In the genomic region with DNA sequence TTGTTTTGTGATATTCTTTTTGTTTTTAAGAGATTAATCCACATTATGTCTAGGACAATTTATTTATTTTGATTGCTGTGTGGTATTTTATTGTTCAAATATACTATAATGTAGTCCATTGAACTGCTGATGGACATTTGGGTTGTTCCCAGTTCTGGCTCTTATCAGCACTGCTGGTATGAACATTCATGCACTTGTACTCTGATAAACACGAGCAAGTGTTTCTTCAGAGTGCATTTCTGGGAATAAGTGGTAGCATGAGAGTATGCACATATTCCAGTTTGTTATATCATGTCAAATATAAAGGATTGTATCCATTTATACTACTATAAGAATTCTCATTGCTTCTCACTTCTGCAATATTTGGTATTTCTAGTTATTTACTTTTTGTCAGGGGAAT, we compare ENCODE assay signal across 27 cellular contexts. TPM values are rescaled to one million over a fixed set of nuclear protein-coding genes. Genes with fewer than 3 reads are reported as not detected.
"Had no signal": no experiment of that assay in that cellular context is flagged by ENCODE, and none has a peak within 500 bp of the region (broad histone marks: within the 10 kb centered on the region; RNA-seq: fewer than 3 reads in every experiment).

No MANE protein-coding gene starts in this region.

- ATAC-seq: naive thymus-derived CD8-positive, alpha-beta T cell; psoas muscle; stimulated activated naive B cell treated with anti-CD40 and anti-IgM and Interleukin-4, amounts not matched to agents 10 μg/mL and 1 μg/mL and 100 μg/mL, for 72 hours had no signal

- H3K9me3 ChIP-seq: esophagus muscularis mucosa, psoas muscle, stomach, thyroid gland, upper lobe of left lung had no signal

- H3K27me3 ChIP-seq: brain microvascular endothelial cell, thyroid gland, upper lobe of left lung had no signal

- H3K4me3 ChIP-seq: esophagus muscularis mucosa, neural progenitor cell, psoas muscle, smooth muscle cell, stomach, thyroid gland, upper lobe of left lung had no signal

- H3K36me3 ChIP-seq: brain microvascular endothelial cell, esophagus muscularis mucosa, neural progenitor cell, stomach, thyroid gland, upper lobe of left lung had no signal

- H3K4me1 ChIP-seq: esophagus muscularis mucosa, neural progenitor cell, psoas muscle, stomach, thyroid gland had no signal

- H3K27ac ChIP-seq: brain microvascular endothelial cell, esophagus muscularis mucosa, neural progenitor cell, parathyroid adenoma, psoas muscle, stomach, thyroid gland, upper lobe of left lung, VCaP had no signal

- DNase-seq: activated CD4-positive, alpha-beta T cell treated with anti-CD3 and anti-CD28 coated beads for 4 hours; activated CD4-positive, alpha-beta T cell treated with anti-CD3 and anti-CD28 coated beads, Interleukin-2, amount 50 U/mL, for 4 hours; activated effector memory CD4-positive, alpha-beta T cell treated with anti-CD3 and anti-CD28 coated beads, Interleukin-2, amount 50 U/mL, for 16 hours; activated naive CD4-positive, alpha-beta T cell treated with anti-CD3 and anti-CD28 coated beads for 36 hours; amniotic stem cell; brain microvascular endothelial cell; caudate nucleus; cortex of kidney; endodermal cell; mesenchymal stem cell; naive thymus-derived CD8-positive, alpha-beta T cell; occipital lobe; psoas muscle; stimulated activated CD4-positive, alpha-beta T cell treated with anti-CD3 and anti-CD28 coated beads, Interleukin-1b, Interleukin-23, amount 100 ng/mL, for 48 hours; stimulated activated CD4-positive, alpha-beta T cell treated with anti-CD3 and anti-CD28 coated beads, Interleukin-4, amount 100 ng/mL, for 4 hours; stimulated activated CD8-positive, alpha-beta memory T cell treated with anti-CD3 and anti-CD28 coated beads, Interleukin-4, amount 100 ng/mL, for 48 hours; stimulated activated naive B cell treated with anti-CD40 and anti-IgM and Interleukin-4, amounts not matched to agents 10 μg/mL and 1 μg/mL and 100 μg/mL, for 72 hours; stomach; T-helper 2 cell; thyroid gland; upper lobe of left lung had no signal

RNA-seq across cellular contexts. Expression of a gene that starts 7.1 kb away (rescaled TPM):
- total RNA-seq: astrocyte had no signal

RNA-seq across cellular contexts. Expression of a gene that starts 43.1 kb away (rescaled TPM):
- total RNA-seq: activated naive CD4-positive, alpha-beta T cell treated with anti-CD3 and anti-CD28 coated beads for 36 hours; naive thymus-derived CD8-positive, alpha-beta T cell had no signal
- polyA plus RNA-seq: naive thymus-derived CD8-positive, alpha-beta T cell had no signal
